In genomic region chr14:64706552-64707193, GRCh38 we compare ENCODE assay signal across 9 cellular contexts. TPM values are rescaled to one million over a fixed set of nuclear protein-coding genes. Genes with fewer than 3 reads are reported as not detected.
DNase-seq lines count a peak whose midpoint lies in the region; TF ChIP-seq lines count a peak whose summit lies in the region.
"Had no signal": no experiment of that assay in that cellular context is flagged by ENCODE, and none has a peak within 500 bp of the region (broad histone marks: within the 10 kb centered on the region; RNA-seq: fewer than 3 reads in every experiment).

No MANE protein-coding gene starts in this region.

- peaks cover 23% of the 10 kb centered on the region for H3K27me3 ChIP-seq in left ventricle myocardium inferior (ENCODE audit: low read depth)

- no peaks in the 10 kb centered on the region for H3K9me3 ChIP-seq in left ventricle myocardium inferior (replicated peaks)

- intact Hi-C loops in activated CD4-positive, alpha-beta memory T cell treated with anti-CD3 and anti-CD28 coated beads for 36 hours (cut with micrococcal nuclease): loop anchor here (5.0 to 10.0 kb wide), 2 partner anchors 51 to 578 kb away; no protein-coding TSS in a partner anchor
- intact Hi-C loops in left ventricle myocardium inferior (cut with micrococcal nuclease): no loop called here

- H3K4me3 Mint-ChIP-seq in activated CD4-positive, alpha-beta memory T cell treated with anti-CD3 and anti-CD28 coated beads for 36 hours: no peak overlapping the region

- H3K27ac Mint-ChIP-seq in activated CD4-positive, alpha-beta memory T cell treated with anti-CD3 and anti-CD28 coated beads for 36 hours: peak overlapping the region; percentile 84

- CTCF ChIA-PET in activated CD4-positive, alpha-beta memory T cell treated with anti-CD3 and anti-CD28 coated beads for 36 hours (lab: Charles Lee): interaction anchor here (1.0 to 2.0 kb wide), 5 partner anchors 9 to 56 kb away, joined by 3 to 8 read pairs (median 4); no protein-coding TSS in a partner anchor

- no peak for TF ChIP-seq CTCF in left ventricle myocardium inferior (IDR thresholded peaks at IDR 0.05; ENCODE audit: borderline replicate concordance)

- H3K4me1 Mint-ChIP-seq in activated CD4-positive, alpha-beta memory T cell treated with anti-CD3 and anti-CD28 coated beads for 36 hours (ENCODE audit: low read depth): peaks cover 70% of the 10 kb centered on the region

- no peaks in the 10 kb centered on the region for H3K36me3 Mint-ChIP-seq in activated CD4-positive, alpha-beta memory T cell treated with anti-CD3 and anti-CD28 coated beads for 36 hours

- POLR2A ChIA-PET in activated CD4-positive, alpha-beta memory T cell treated with anti-CD3 and anti-CD28 coated beads for 36 hours (lab: Charles Lee): interaction anchor here (1.1 kb wide), 1 partner anchor 17 kb away, joined by 6 read pairs; no protein-coding TSS in a partner anchor

- H3K9me3 Mint-ChIP-seq in activated CD4-positive, alpha-beta memory T cell treated with anti-CD3 and anti-CD28 coated beads for 36 hours: no peaks in the 10 kb centered on the region

- peak overlapping the region; percentile 81 for H3K4me3 ChIP-seq in left ventricle myocardium inferior

- H3K4me1 ChIP-seq in left ventricle myocardium inferior: peaks cover 85% of the 10 kb centered on the region

- H3K27me3 Mint-ChIP-seq in activated CD4-positive, alpha-beta memory T cell treated with anti-CD3 and anti-CD28 coated beads for 36 hours: no peaks in the 10 kb centered on the region

- DNase-seq in C1 segment of cervical spinal cord (lab: John Stamatoyannopoulos, UW): peak in 13 of 14 donors; percentile 12 to 84 (median 68)
- no peak for DNase-seq in activated CD4-positive, alpha-beta memory T cell treated with anti-CD3 and anti-CD28 coated beads for 36 hours
- no peak for DNase-seq in left ventricle myocardium inferior
- peak in 53 of 56 donors; percentile 40 to 95 (median 85) for DNase-seq in nucleus accumbens (lab: John Stamatoyannopoulos, UW)
- DNase-seq in NCI-H345 treated with DMSO at 0.1 percent for 48 hours (lab: John Stamatoyannopoulos, UW; ENCODE audit: unreplicated experiment): no peak
- no peak for DNase-seq in NCI-H1092 treated with DMSO at 0.1 percent for 48 hours (lab: John Stamatoyannopoulos, UW)
- no peak for DNase-seq in activated gamma-delta T cell (lab: John Stamatoyannopoulos, UW)
- no peak for DNase-seq in NCI-H526 (lab: John Stamatoyannopoulos, UW)
- DNase-seq: DMS 273 treated with DMSO at 0.1 percent for 48 hours had no signal

- H3K36me3 ChIP-seq in left ventricle myocardium inferior: no peaks in the 10 kb centered on the region

- peak overlapping the region; percentile 91 for H3K27ac ChIP-seq in left ventricle myocardium inferior (replicated peaks)

RNA-seq across cellular contexts. Expression of gene PLEKHG3, which starts 2.4 kb away (rescaled TPM):
- 10 to 100 TPM; 20.1 to 22.6 TPM for total RNA-seq in activated CD4-positive, alpha-beta memory T cell treated with anti-CD3 and anti-CD28 coated beads for 36 hours
- 16.5 TPM for total RNA-seq in left ventricle myocardium inferior

Comparison
In these comparisons a context has a peak if more than half of its experiments do, and no peak if none do; other contexts are left out.
1. DNase-seq: peak in C1 segment of cervical spinal cord (13 of 14) and nucleus accumbens (53 of 56); none in activated CD4-positive, alpha-beta memory T cell treated with anti-CD3 and anti-CD28 coated beads for 36 hours (single experiment), left ventricle myocardium inferior (single experiment), NCI-H345 treated with DMSO at 0.1 percent for 48 hours (single experiment), NCI-H1092 treated with DMSO at 0.1 percent for 48 hours (single experiment), activated gamma-delta T cell (single experiment) and NCI-H526 (0 of 2).